In genomic region chr15:68143129-68143528, GRCh38 we compare ENCODE assay signal across 2 cellular contexts.
TF ChIP-seq lines count a peak whose summit lies in the region.

No MANE protein-coding gene starts in this region.

TF ChIP-seq in A549, 52 proteins besides CTCF, POLR2A, EP300 and RAD21:
- no peak for TF ChIP-seq NPAS2 (CRISPR knock-in tag; IDR thresholded peaks at IDR 0.05; ENCODE audit: borderline replicate concordance)
- peak; percentile 80 for TF ChIP-seq MAFK (IDR thresholded peaks at IDR 0.05; ENCODE audit: partially characterized antibody)
TF ChIP-seq in A549: peak in this region for 1.

TF ChIP-seq in IMR-90, 13 proteins besides CTCF, POLR2A, EP300 and RAD21:
- no peak for TF ChIP-seq SMC3 (IDR thresholded peaks at IDR 0.05; ENCODE audit: low read depth, low read length)
- TF ChIP-seq MAFK (IDR thresholded peaks at IDR 0.05; ENCODE audit: low read depth, low read length): peak; percentile 36; the same call in 1 of the 2 replicates
TF ChIP-seq in IMR-90: peak in this region for 1.
